1 cellular context compared by ENCODE assay signal in the genomic region with DNA sequence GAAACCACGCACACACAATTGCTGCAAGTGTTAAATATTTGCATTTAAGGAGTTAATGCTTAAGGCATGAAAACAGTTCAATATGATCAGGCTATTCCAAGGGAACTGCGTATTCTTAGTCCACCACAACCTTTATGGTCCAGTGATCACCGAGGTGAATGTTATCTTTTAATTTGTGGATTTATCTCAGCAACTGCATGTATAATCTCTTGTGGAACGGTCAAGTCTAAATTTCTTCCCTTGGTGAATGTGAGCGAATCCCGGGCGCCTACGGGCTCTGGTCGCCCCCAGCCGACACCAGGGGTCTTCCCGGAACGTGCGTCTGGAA.
TF ChIP-seq lines count a peak whose summit lies in the region.

No MANE protein-coding gene starts in this region.

TF ChIP-seq in K562, 482 proteins besides CTCF, POLR2A, EP300 and RAD21:
- TF ChIP-seq BHLHE40 (IDR thresholded peaks at IDR 0.05; ENCODE audit: low read length) (0 out of 2 replicates have a peak, but pooled peaks have one; percentile 16), ZNF354B (CRISPR knock-in tag; IDR thresholded peaks at IDR 0.05) (no peak)
TF ChIP-seq in K562: peak in this region for 1.
